ENCODE assay signal across 17 cellular contexts in the genomic region with DNA sequence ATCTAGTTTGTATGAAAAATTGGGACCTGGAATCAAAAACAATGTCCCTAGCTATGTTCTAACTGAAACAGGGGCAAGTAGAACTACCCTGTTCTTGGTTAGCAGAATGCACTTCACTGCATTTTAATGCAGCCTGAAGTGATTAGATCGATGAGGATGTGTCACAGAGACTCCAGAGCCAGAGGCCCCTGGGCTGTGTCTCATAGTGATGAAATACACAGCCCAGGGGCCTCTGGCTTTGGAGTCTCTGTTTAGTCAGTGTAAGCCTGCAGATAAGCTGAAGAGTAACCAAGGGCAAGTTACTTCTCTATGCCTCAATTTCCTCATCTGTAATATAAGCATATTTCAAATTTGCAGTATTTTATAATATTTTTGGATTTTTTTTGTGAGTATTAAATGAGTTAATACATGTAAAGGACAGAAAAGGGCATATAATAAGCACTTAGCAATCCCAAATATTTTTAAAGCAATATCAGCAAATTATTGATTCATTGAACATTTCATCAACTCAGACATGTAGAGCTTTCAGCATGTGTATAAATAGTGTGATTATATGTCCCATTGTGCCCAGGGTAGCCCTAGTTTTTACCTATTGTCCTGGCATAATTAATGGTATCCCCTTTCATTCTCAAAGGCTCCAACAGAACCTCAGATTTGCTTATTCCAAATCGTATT. TPM values are rescaled to one million over a fixed set of nuclear protein-coding genes. Genes with fewer than 3 reads are reported as not detected.
A peak's percentile ranks its signal among the peaks of the same experiment; 100 is the strongest.
DNase-seq lines count a peak whose midpoint lies in the region; ATAC-seq and TF ChIP-seq lines count a peak whose summit lies in the region.
"Had no signal": no experiment of that assay in that cellular context is flagged by ENCODE, and none has a peak within 500 bp of the region (broad histone marks: within the 10 kb centered on the region; RNA-seq: fewer than 3 reads in every experiment).

No MANE protein-coding gene starts in this region.

- no TSS peak for BruUV-seq in Caco-2 (replicated peaks; lab: Mats Ljungman, UMichigan)

- H3K4me1 Mint-ChIP-seq in Caco-2 (ENCODE audit: low read depth, unreplicated experiment) (peaks cover 30% of the 10 kb centered on the region), brain (peaks cover 35% of the 10 kb centered on the region)
- H3K4me1 Mint-ChIP-seq: CD14-positive monocyte, naive B cell had no signal

- no peaks in the 10 kb centered on the region for H3K9me3 Mint-ChIP-seq in Caco-2 (ENCODE audit: unreplicated experiment)
- H3K9me3 Mint-ChIP-seq in brain: peaks cover 5 to 32% (median 26%) of the 10 kb centered on the region in 5 experiments
- H3K9me3 Mint-ChIP-seq: activated naive CD4-positive, alpha-beta T cell treated with anti-CD3 and anti-CD28 coated beads for 36 hours had no signal

- H3K36me3 Mint-ChIP-seq in Caco-2 (ENCODE audit: insufficient read depth, unreplicated experiment): peaks cover 5% of the 10 kb centered on the region
- peaks cover 29% of the 10 kb centered on the region for H3K36me3 Mint-ChIP-seq in brain
- H3K36me3 Mint-ChIP-seq: CD14-positive monocyte, naive B cell had no signal

- H3K36me3 ChIP-seq in Caco-2 (ENCODE audit: control insufficient read depth, insufficient read depth, low read length): no peaks in the 10 kb centered on the region

- DNase-seq in Caco-2 (peak in 1 of 2 experiments; percentile 43), HuH-7.5 (ENCODE audit: low spot score) (peak; percentile 37), kidney tubule cell (ENCODE audit: low spot score) (peak; percentile 15), nucleus accumbens (lab: John Stamatoyannopoulos, UW) (no peak), iPS-NIHi7 (ENCODE audit: extremely low spot score) (no peak)
- DNase-seq in activated CD4-positive, alpha-beta T cell treated with anti-CD3 and anti-CD28 coated beads, Interleukin-2, amount 50 U/mL, for 4 hours: no peak
- DNase-seq: activated naive CD4-positive, alpha-beta T cell treated with anti-CD3 and anti-CD28 coated beads for 36 hours; kidney glomerular epithelial cell; naive B cell; NCI-H1417; NCI-H524; SHP77 had no signal

- no peaks in the 10 kb centered on the region for H3K9me3 ChIP-seq in Caco-2

- no peak for ATAC-seq in HG03432 (IDR thresholded peaks at IDR 0.05; ENCODE audit: unreplicated experiment)

- POLR2A ChIA-PET in Caco-2 (lab: Charles Lee): no interaction called here

- no peaks in the 10 kb centered on the region for H3K27me3 ChIP-seq in Caco-2 (replicated peaks; ENCODE audit: control insufficient read depth, insufficient read depth, low read length)

- no peaks in the 10 kb centered on the region for H3K27me3 Mint-ChIP-seq in Caco-2 (ENCODE audit: insufficient read depth, unreplicated experiment)
- H3K27me3 Mint-ChIP-seq in brain: no peaks in the 10 kb centered on the region

- peaks cover 17% of the 10 kb centered on the region for H3K4me1 ChIP-seq in Caco-2

- H3K4me3 Mint-ChIP-seq in Caco-2 (ENCODE audit: unreplicated experiment) (no peak overlapping the region), brain (no peak overlapping the region)
- H3K4me3 Mint-ChIP-seq: activated naive CD4-positive, alpha-beta T cell treated with anti-CD3 and anti-CD28 coated beads for 36 hours; CD14-positive monocyte; naive B cell had no signal

- H3K4me3 ChIP-seq in Caco-2 (ENCODE audit: low read depth, low read length): no peak overlapping the region
- H3K4me3 ChIP-seq: coronary artery had no signal

- intact Hi-C loops in Caco-2 (cut with micrococcal nuclease; ENCODE audit: unreplicated experiment): no loop called here

- no peak for TF ChIP-seq CTCF in Caco-2 (IDR thresholded peaks at IDR 0.05; ENCODE audit: insufficient read depth in 1 of 2, low read depth in 1 of 2, low read length in 1 of 2, severe bottlenecking in 1 of 2, unreplicated experiment in 1 of 2)
- TF ChIP-seq CTCF in brain (conservative IDR thresholded peaks at IDR 0.05): no peak

- H3K27ac Mint-ChIP-seq in Caco-2 (ENCODE audit: unreplicated experiment): peak overlapping the region; percentile 10
- H3K27ac Mint-ChIP-seq in brain: peak overlapping the region in 3 of 5 experiments; percentile 18 to 61 (median 19)
- H3K27ac Mint-ChIP-seq: activated naive CD4-positive, alpha-beta T cell treated with anti-CD3 and anti-CD28 coated beads for 36 hours; CD14-positive monocyte; naive B cell had no signal

- CTCF ChIA-PET in Caco-2 (lab: Charles Lee): interaction anchor here (1.2 to 1.8 kb wide), 2 partner anchors 8 to 22 kb away, joined by 4 to 13 read pairs; no protein-coding TSS in a partner anchor

RNA-seq across cellular contexts. Expression of a gene that starts 23.5 kb away (rescaled TPM):
- not detected in 2 replicates for total RNA-seq in Caco-2 (2022)
- not detected for polyA plus RNA-seq in brain (ENCODE audit: insufficient read depth, low read depth, low replicate concordance)
- total RNA-seq: activated naive CD4-positive, alpha-beta T cell treated with anti-CD3 and anti-CD28 coated beads for 36 hours; subcutaneous adipose tissue had no signal
- polyA plus RNA-seq: CD14-positive monocyte had no signal

RNA-seq across cellular contexts. Expression of a gene that starts 41.1 kb away (rescaled TPM):
- total RNA-seq in Caco-2 (2022): 123 and 135 TPM in 2 replicates
- polyA plus RNA-seq in brain (ENCODE audit: insufficient read depth, low read depth, low replicate concordance): 150 TPM

Comparison
In these comparisons a context has a peak if more than half of its experiments do, and no peak if none do; other contexts are left out.
1. DNase-seq: peak in HuH-7.5 (single experiment) and kidney tubule cell (single experiment); none in activated CD4-positive, alpha-beta T cell treated with anti-CD3 and anti-CD28 coated beads, Interleukin-2, amount 50 U/mL, for 4 hours (0 of 2), nucleus accumbens (0 of 56) and iPS-NIHi7 (single experiment).